Comparison of ENCODE assay signal across 1 cellular context in genomic region chr1:15749399-15750291, GRCh38.
TF ChIP-seq lines count a peak whose summit lies in the region.

No MANE protein-coding gene starts in this region.

TF ChIP-seq in GM23338, 12 proteins besides CTCF, POLR2A, EP300 and RAD21 (continued from another document):
- TF ChIP-seq ZNF462 (CRISPR knock-in tag; IDR thresholded peaks at IDR 0.05) (no peak), ETS1 (IDR thresholded peaks at IDR 0.05) (no peak), ZNF331 (CRISPR knock-in tag; IDR thresholded peaks at IDR 0.05; ENCODE audit: low read depth) (no peak), ZNF114 (CRISPR knock-in tag; IDR thresholded peaks at IDR 0.05) (no peak), REST (IDR thresholded peaks at IDR 0.05; ENCODE audit: unreplicated experiment) (no peak), STAT1 (IDR thresholded peaks at IDR 0.05; ENCODE audit: unreplicated experiment) (no peak), POLR2AphosphoS5 (IDR thresholded peaks at IDR 0.05; ENCODE audit: low read depth) (no peak), EZH2phosphoT487 (IDR thresholded peaks at IDR 0.05; ENCODE audit: unreplicated experiment) (no peak), CREB1 (CRISPR knock-in tag; IDR thresholded peaks at IDR 0.05; ENCODE audit: low read depth) (no peak)
TF ChIP-seq in GM23338: peak in this region for 0.
